Comparison of ENCODE assay signal across 18 cellular contexts in the genomic region with DNA sequence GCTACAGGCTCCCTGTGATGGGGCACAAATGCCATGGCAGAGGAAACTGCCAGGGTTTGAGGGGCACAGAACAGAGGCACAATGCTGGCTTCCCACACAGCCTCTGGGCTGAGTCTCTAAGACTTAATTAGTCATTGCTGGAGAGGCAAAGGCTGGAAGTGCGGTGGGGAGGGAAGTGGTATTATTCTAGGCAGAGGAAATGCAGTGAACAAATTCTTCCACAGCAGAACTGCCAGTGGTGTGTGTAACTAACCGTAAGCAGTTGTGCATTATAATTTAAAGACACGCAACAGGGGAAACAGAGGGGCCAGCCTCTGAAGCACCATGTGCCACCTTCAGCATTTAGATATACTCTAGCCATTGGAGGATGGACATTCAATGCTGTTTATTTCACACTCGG. TPM values are rescaled to one million over a fixed set of nuclear protein-coding genes. Genes with fewer than 3 reads are reported as not detected.
"Had no signal": no experiment of that assay in that cellular context is flagged by ENCODE, and none has a peak within 500 bp of the region (broad histone marks: within the 10 kb centered on the region; RNA-seq: fewer than 3 reads in every experiment).

No MANE protein-coding gene starts in this region.

- H3K27ac ChIP-seq: sigmoid colon, tibial nerve had no signal

- H3K36me3 ChIP-seq: left lung, sigmoid colon, tibial nerve had no signal

- H3K4me3 ChIP-seq: left lung, sigmoid colon, tibial nerve had no signal

- DNase-seq: activated B cell treated with CpG ODN at 0.5 μM for 24 hours; activated CD4-positive, alpha-beta T cell treated with anti-CD3 and anti-CD28 coated beads, Interleukin-2, amount 50 U/mL, for 1 hour; activated effector memory CD4-positive, alpha-beta T cell treated with Interleukin-2 at 50 U/mL for 16 hours; activated T-cell treated with anti-CD3 and anti-CD28 coated beads, Interleukin-2, amount 50 U/mL, for 1 hour; cerebellar nuclear complex; cortex of kidney; effector CD4-positive, alpha-beta T cell; head of caudate nucleus; left lung; mammary epithelial cell; midbrain; nucleus accumbens; sigmoid colon; stimulated activated naive CD4-positive, alpha-beta T cell treated with Interleukin-2 at 50 U/mL for 16 hours had no signal

- FAIRE-seq: bronchial epithelial cell, frontal cortex, TTC549 had no signal

- ATAC-seq: left lung had no signal

- H3K4me1 ChIP-seq: left lung, sigmoid colon, tibial nerve had no signal

- H3K27me3 ChIP-seq: left lung, sigmoid colon, tibial nerve had no signal

- H3K9me3 ChIP-seq: left lung, sigmoid colon had no signal

RNA-seq across cellular contexts. Expression of a gene that starts 12.8 kb away (rescaled TPM):
- total RNA-seq: activated B cell treated with CpG ODN at 0.5 μM for 24 hours had no signal
